11 cellular contexts compared by ENCODE assay signal in the genomic region with DNA sequence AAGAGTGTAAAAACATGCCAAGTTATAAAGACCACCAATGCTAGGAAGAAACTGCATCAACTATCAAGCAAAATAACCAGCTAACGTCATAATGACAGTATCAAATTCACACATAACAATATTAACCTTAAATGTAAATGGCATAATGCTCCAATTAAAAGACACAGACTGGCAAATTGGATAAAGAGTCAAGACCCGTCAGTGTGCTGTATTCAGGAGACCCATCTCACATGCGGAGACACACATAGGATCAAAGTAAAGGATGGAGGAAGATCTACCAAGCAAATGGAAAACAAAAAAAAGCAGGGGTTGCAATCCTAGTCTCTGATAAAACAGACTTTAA. TPM values are rescaled to one million over a fixed set of nuclear protein-coding genes. Genes with fewer than 3 reads are reported as not detected.
"Had no signal": no experiment of that assay in that cellular context is flagged by ENCODE, and none has a peak within 500 bp of the region (broad histone marks: within the 10 kb centered on the region; RNA-seq: fewer than 3 reads in every experiment).

No MANE protein-coding gene starts in this region.

RNA-seq across cellular contexts. Expression of gene XCL2, which starts 2.7 kb away (rescaled TPM):
- total RNA-seq: kidney epithelial cell, left lobe of liver, left ventricle myocardium superior, lower leg skin, lung microvascular endothelial cell, mammary epithelial cell, mesothelial cell of epicardium, mucosa of gallbladder, myocyte had no signal
- polyA plus RNA-seq: keratinocyte, mammary epithelial cell had no signal

RNA-seq across cellular contexts. Expression of gene XCL1, which starts 29.9 kb away (rescaled TPM):
- total RNA-seq: kidney, kidney epithelial cell, lung microvascular endothelial cell, mammary epithelial cell, myocyte had no signal
- polyA plus RNA-seq: mammary epithelial cell had no signal
